8 cellular contexts compared by ENCODE assay signal in the genomic region with DNA sequence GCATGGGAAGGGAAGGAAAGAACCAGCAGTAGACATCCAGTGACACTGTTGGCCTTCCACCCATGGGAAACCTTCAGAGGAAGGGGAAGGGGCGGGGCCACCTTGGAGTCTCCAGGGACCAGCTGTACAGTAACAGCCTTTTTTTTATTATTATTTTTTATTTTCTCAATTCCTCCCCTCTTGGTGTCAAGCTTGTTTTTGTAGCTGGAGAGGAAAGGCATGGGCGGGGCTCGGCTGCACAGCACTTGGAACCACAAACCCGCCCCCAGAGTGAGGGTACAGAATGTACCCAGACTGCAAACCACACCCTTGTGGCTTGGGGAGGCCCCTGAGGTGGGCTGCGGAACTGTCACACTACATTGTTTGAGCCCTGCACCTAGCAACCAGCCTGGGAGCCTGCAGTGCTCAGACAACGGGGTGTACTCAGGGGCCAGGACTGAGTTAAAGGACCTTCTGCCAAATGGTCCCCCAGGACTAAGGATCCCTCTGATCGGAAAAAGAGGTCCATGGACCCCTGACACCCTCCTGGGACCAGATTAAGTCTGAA. TPM values are rescaled to one million over a fixed set of nuclear protein-coding genes. Genes with fewer than 3 reads are reported as not detected.
DNase-seq lines count a peak whose midpoint lies in the region; ATAC-seq and TF ChIP-seq lines count a peak whose summit lies in the region.

No MANE protein-coding gene starts in this region.

- H3K4me1 ChIP-seq in SJSA1 (replicated peaks): peaks cover 43% of the 10 kb centered on the region
- H3K4me1 ChIP-seq in hepatocyte (ENCODE audit: insufficient read depth): peaks cover 36% of the 10 kb centered on the region

- no peaks in the 10 kb centered on the region for H3K36me3 Mint-ChIP-seq in activated naive CD4-positive, alpha-beta T cell treated with anti-CD3 and anti-CD28 coated beads for 36 hours (ENCODE audit: low read depth)

- H3K4me2 ChIP-seq in hepatocyte: peak overlapping the region; percentile 79

- no peak overlapping the region for H2AFZ ChIP-seq in hepatocyte

- H3K9me2 ChIP-seq in hepatocyte (replicated peaks; ENCODE audit: insufficient read depth): no peaks in the 10 kb centered on the region

- no peak for TF ChIP-seq CTCF in hepatocyte (IDR thresholded peaks at IDR 0.05; ENCODE audit: poor library complexity)

- peaks cover 60% of the 10 kb centered on the region for H3K4me1 Mint-ChIP-seq in activated naive CD4-positive, alpha-beta T cell treated with anti-CD3 and anti-CD28 coated beads for 36 hours (ENCODE audit: low read depth)

- H3K9me3 Mint-ChIP-seq in activated naive CD4-positive, alpha-beta T cell treated with anti-CD3 and anti-CD28 coated beads for 36 hours: no peaks in the 10 kb centered on the region

- H3K27me3 ChIP-seq in SJSA1 (replicated peaks) (no peaks in the 10 kb centered on the region), hepatocyte (no peaks in the 10 kb centered on the region)

- H3K79me2 ChIP-seq in hepatocyte: peaks cover 2% of the 10 kb centered on the region

- DNase-seq in SJSA1 (ENCODE audit: low read depth in 1 of 2, low spot score in 2 of 2): peak; percentile 45 to 58
- DNase-seq in activated naive CD4-positive, alpha-beta T cell treated with anti-CD3 and anti-CD28 coated beads for 36 hours: peak; percentile 91
- peak; percentile 88 for DNase-seq in hepatocyte (ENCODE audit: low spot score)
- DNase-seq in stimulated activated CD4-positive, alpha-beta T cell treated with anti-CD3 and anti-CD28 coated beads, Interleukin-4, amount 100 ng/mL, for 24 hours: peak; percentile 88
- DNase-seq in A172 (ENCODE audit: low spot score): no peak
- DNase-seq in cerebellar nuclear complex (lab: John Stamatoyannopoulos, UW): no peak

- H4K20me1 ChIP-seq in hepatocyte (ENCODE audit: insufficient read depth, poor library complexity, severe bottlenecking): no peaks in the 10 kb centered on the region

- WGBS in hepatocyte (ENCODE audit: low lambda C conversion rate, missing lambda C conversion rate): 69% methylated on average over 7 of the region's 7 CpGs

- intact Hi-C loops in activated naive CD4-positive, alpha-beta T cell treated with anti-CD3 and anti-CD28 coated beads for 36 hours (cut with micrococcal nuclease): loop anchor here (1.0 to 2.0 kb wide), 10 partner anchors 37 to 417 kb away; partner anchors contain the start of genes ATG4A, NCBP2L, PRPS1 and PSMD10

- H3K36me3 ChIP-seq in SJSA1 (no peaks in the 10 kb centered on the region), hepatocyte (replicated peaks; ENCODE audit: insufficient read depth, low read depth) (no peaks in the 10 kb centered on the region)

- H3K27ac ChIP-seq in SJSA1 (peak overlapping the region; percentile 68), hepatocyte (peak overlapping the region; percentile 96)

- H3K9me3 ChIP-seq in SJSA1 (replicated peaks): no peaks in the 10 kb centered on the region
- no peaks in the 10 kb centered on the region for H3K9me3 ChIP-seq in hepatocyte (ENCODE audit: low read depth)

- H3K27ac Mint-ChIP-seq in activated naive CD4-positive, alpha-beta T cell treated with anti-CD3 and anti-CD28 coated beads for 36 hours: peak overlapping the region; percentile 74

- H3K4me3 Mint-ChIP-seq in activated naive CD4-positive, alpha-beta T cell treated with anti-CD3 and anti-CD28 coated beads for 36 hours: peak overlapping the region; percentile 88

- peak; percentile 87 for ATAC-seq in GM19043 (IDR thresholded peaks at IDR 0.05; ENCODE audit: low read depth, unreplicated experiment)
- ATAC-seq in HG03097 (IDR thresholded peaks at IDR 0.05; ENCODE audit: low FRiP score, unreplicated experiment): peak; percentile 86

- CTCF ChIA-PET in activated naive CD4-positive, alpha-beta T cell treated with anti-CD3 and anti-CD28 coated beads for 36 hours (lab: Charles Lee): interaction anchor here (1.0 to 9.8 kb wide), 13 partner anchors 9 to 219 kb away, joined by 3 to 171 read pairs (median 6); partner anchors contain the start of genes NCBP2L and TSC22D3

- no peaks in the 10 kb centered on the region for H3K27me3 Mint-ChIP-seq in activated naive CD4-positive, alpha-beta T cell treated with anti-CD3 and anti-CD28 coated beads for 36 hours (ENCODE audit: low read depth)

- H3K4me3 ChIP-seq in SJSA1 (no peak overlapping the region), hepatocyte (no peak overlapping the region)

RNA-seq across cellular contexts. Expression of gene PRPS1, which starts 45.7 kb away (rescaled TPM):
- 72.0 and 117 TPM in 2 replicates for total RNA-seq in SJSA1 (2014; rRNA removed; shearing (Covaris generic))
- 100 to 1,000 TPM; 195 to 196 TPM for total RNA-seq in activated naive CD4-positive, alpha-beta T cell treated with anti-CD3 and anti-CD28 coated beads for 36 hours
- 59.2 and 68.4 TPM in 2 replicates for total RNA-seq in hepatocyte
- polyA plus RNA-seq in hepatocyte: 38.7 and 41.1 TPM in 2 replicates
- total RNA-seq in A172 (2014; rRNA removed; shearing (Covaris generic)): 35.2 and 36.5 TPM in 2 replicates

Comparison
In these comparisons a context has a peak if more than half of its experiments do, and no peak if none do; other contexts are left out.
1. DNase-seq: peak in SJSA1 (2 of 2), activated naive CD4-positive, alpha-beta T cell treated with anti-CD3 and anti-CD28 coated beads for 36 hours (single experiment), hepatocyte (single experiment) and stimulated activated CD4-positive, alpha-beta T cell treated with anti-CD3 and anti-CD28 coated beads, Interleukin-4, amount 100 ng/mL, for 24 hours (single experiment); none in A172 (single experiment) and cerebellar nuclear complex (0 of 2).